Comparison of ENCODE assay signal across 8 cellular contexts in the genomic region with DNA sequence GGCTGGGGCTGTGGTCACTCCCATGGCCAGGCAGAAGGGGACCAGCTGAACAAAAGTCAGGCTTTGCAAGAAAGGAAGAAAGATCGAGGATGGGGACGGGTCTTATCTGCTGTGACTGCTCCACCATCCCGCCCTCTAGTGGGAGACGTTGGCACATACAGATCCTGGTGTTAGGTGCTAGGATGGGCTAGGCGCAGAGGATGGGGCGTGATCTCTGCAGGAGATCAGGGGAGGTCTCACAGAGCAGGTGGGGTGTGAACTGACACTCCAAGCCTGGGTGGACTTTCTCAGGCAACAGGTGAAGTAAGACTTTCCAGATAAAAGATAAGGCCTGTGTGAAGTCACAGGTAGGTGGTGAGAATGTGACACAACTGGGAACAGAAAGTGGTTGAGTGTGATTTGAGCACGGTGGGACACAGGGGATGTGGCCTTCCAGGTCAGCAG.
DNase-seq lines count a peak whose midpoint lies in the region; ATAC-seq and TF ChIP-seq lines count a peak whose summit lies in the region.

No MANE protein-coding gene starts in this region.

- peaks cover 0 to 2% (median 2%) of the 10 kb centered on the region in 3 donors for H3K27me3 Mint-ChIP-seq in CD14-positive monocyte (ENCODE audit: low read depth in 3 of 3)

- no peak overlapping the region for H3K27ac ChIP-seq in thyroid gland
- no peak overlapping the region for H3K27ac ChIP-seq in gastroesophageal sphincter

- TF ChIP-seq POLR2A in thyroid gland (IDR thresholded peaks at IDR 0.05) (no peak), gastroesophageal sphincter (IDR thresholded peaks at IDR 0.05) (no peak)

- H3K4me3 ChIP-seq in thyroid gland (replicated peaks in 1 of 3): no peak overlapping the region
- no peak overlapping the region for H3K4me3 ChIP-seq in gastroesophageal sphincter

- H3K4me3 Mint-ChIP-seq in CD14-positive monocyte: no peak overlapping the region

- H3K9me3 ChIP-seq in thyroid gland (no peaks in the 10 kb centered on the region), gastroesophageal sphincter (peaks cover 0 to 10% (median 0%) of the 10 kb centered on the region in 3 donors)

- H3K4me1 Mint-ChIP-seq in CD14-positive monocyte: peaks cover 26% of the 10 kb centered on the region

- intact Hi-C loops in CD14-positive monocyte (cut with micrococcal nuclease): no loop called here
- intact Hi-C loops in thyroid gland (cut with DNase I): no loop called here
- intact Hi-C loops in sciatic nerve (cut with DNase I): no loop called here

- H3K9me3 Mint-ChIP-seq in CD14-positive monocyte: peaks cover 16 to 30% (median 22%) of the 10 kb centered on the region in 7 donors

- ATAC-seq in sciatic nerve (no peak), gastroesophageal sphincter (no peak), GM19397 (IDR thresholded peaks at IDR 0.05; ENCODE audit: unreplicated experiment) (no peak)

- TF ChIP-seq EP300 in gastroesophageal sphincter (IDR thresholded peaks at IDR 0.05): no peak

- H3K27ac Mint-ChIP-seq in CD14-positive monocyte: no peak overlapping the region

- no peaks in the 10 kb centered on the region for H3K27me3 ChIP-seq in thyroid gland
- H3K27me3 ChIP-seq in gastroesophageal sphincter: no peaks in the 10 kb centered on the region

- DNase-seq in CD14-positive monocyte (ENCODE audit: low spot score): peak; percentile 44
- DNase-seq in Kasumi-1 (lab: John Stamatoyannopoulos, UW): peak; percentile 14 to 17
- peak; percentile 47 for DNase-seq in activated T-cell treated with anti-CD3 and anti-CD28 coated beads, Interleukin-2, amount 50 U/mL, for 1 hour
- peak; percentile 78 for DNase-seq in iPS-NIHi11 (ENCODE audit: low spot score)
- DNase-seq in thyroid gland: peak; percentile 41 to 42
- no peak for DNase-seq in sciatic nerve (ENCODE audit: low spot score)

- H3K4me1 ChIP-seq in thyroid gland: peaks cover 7 to 22% of the 10 kb centered on the region in 2 donors
- peaks cover 0 to 27% (median 2%) of the 10 kb centered on the region in 3 donors for H3K4me1 ChIP-seq in gastroesophageal sphincter

- peaks cover 6 to 9% of the 10 kb centered on the region in 2 donors for H3K36me3 Mint-ChIP-seq in CD14-positive monocyte

- H3K36me3 ChIP-seq in thyroid gland (no peaks in the 10 kb centered on the region), gastroesophageal sphincter (no peaks in the 10 kb centered on the region)

- TF ChIP-seq CTCF in CD14-positive monocyte (IDR thresholded peaks at IDR 0.05): peak; percentile 64
- peak in 4 of 6 experiments; percentile 14 to 54 (median 42) for TF ChIP-seq CTCF in thyroid gland (IDR thresholded peaks at IDR 0.05)
- peak in 1 of 4 experiments; percentile 40 for TF ChIP-seq CTCF in gastroesophageal sphincter (IDR thresholded peaks at IDR 0.05)

- WGBS in thyroid gland, 2 donors: 29 to 37% methylated on average over 7 of the region's 7 CpGs
- 25 to 55% methylated on average over 1 to 2 of the region's 7 CpGs for WGBS in gastroesophageal sphincter (ENCODE audit: low coverage in 1 of 2), 2 donors
